In the genomic region with DNA sequence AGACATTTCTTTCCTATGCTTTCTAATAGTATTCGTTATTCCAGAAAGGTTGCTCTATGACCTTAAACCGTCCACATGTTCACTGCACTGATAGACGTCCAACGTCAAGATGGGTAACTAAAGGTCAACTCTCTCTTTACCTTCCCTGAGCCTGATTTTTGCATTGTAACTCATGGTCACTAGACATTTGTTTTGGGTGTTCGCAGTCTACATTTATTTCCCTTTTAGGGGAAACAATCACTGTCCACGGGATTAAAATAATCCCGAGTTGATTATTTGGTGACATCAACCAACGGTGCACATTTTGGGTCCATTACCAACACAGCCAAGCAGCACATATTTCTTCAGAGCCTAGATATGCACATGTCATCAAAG, we compare ENCODE assay signal across 8 cellular contexts. TPM values are rescaled to one million over a fixed set of nuclear protein-coding genes. Genes with fewer than 3 reads are reported as not detected.
DNase-seq lines count a peak whose midpoint lies in the region; ATAC-seq, FAIRE-seq and TF ChIP-seq lines count a peak whose summit lies in the region.

No MANE protein-coding gene starts in this region.

- H3K36me3 Mint-ChIP-seq in CD4-positive, alpha-beta T cell (ENCODE audit: low read depth): peaks cover 7% of the 10 kb centered on the region

- H3K79me2 ChIP-seq in GM12878 (ENCODE audit: control insufficient read depth, insufficient read depth, low read length): peaks cover 37% of the 10 kb centered on the region

- H4K20me1 ChIP-seq in GM12878 (ENCODE audit: control insufficient read depth, insufficient read depth): no peaks in the 10 kb centered on the region

- TF ChIP-seq CTCF in CD4-positive, alpha-beta T cell (IDR thresholded peaks at IDR 0.05): no peak
- no peak for TF ChIP-seq CTCF in GM12878 (IDR thresholded peaks at IDR 0.05 in 2 of 3, conservative IDR thresholded peaks at IDR 0.05 in 1 of 3; ENCODE audit: control insufficient read depth in 2 of 3, extremely low read depth in 1 of 3, insufficient read depth in 1 of 3, low read depth in 3 of 3, low read length in 3 of 3)
- TF ChIP-seq CTCF in lower lobe of right lung (IDR thresholded peaks at IDR 0.05): no peak
- no peak for TF ChIP-seq CTCF in vagina (IDR thresholded peaks at IDR 0.05)

- under 1% methylated on average over 8 of the region's 8 CpGs for WGBS in GM12878 (ENCODE audit: insufficient coverage, insufficient replicate concordance, low lambda C conversion rate, missing lambda C conversion rate)

- H3K27me3 Mint-ChIP-seq in CD4-positive, alpha-beta T cell: no peaks in the 10 kb centered on the region

- H3K27ac ChIP-seq in CD4-positive, alpha-beta T cell (ENCODE audit: low read depth, low read length): peak overlapping the region; percentile 81
- H3K27ac ChIP-seq in GM12878 (ENCODE audit: control insufficient read depth, insufficient read depth): peak overlapping the region; percentile 13
- peak overlapping the region; percentile 88 for H3K27ac ChIP-seq in lower lobe of right lung
- H3K27ac ChIP-seq in vagina: peak overlapping the region; percentile 91

- DNase-seq in CD4-positive, alpha-beta T cell: no peak
- DNase-seq in GM12878 (ENCODE audit: low read depth, low spot score) (no peak), lower lobe of right lung (no peak), vagina (ENCODE audit: extremely low spot score in 2 of 2) (no peak), germinal center (ENCODE audit: low spot score) (no peak)

- H3K4me1 ChIP-seq in GM12878 (ENCODE audit: control insufficient read depth, insufficient read depth, low read length): peaks cover 12% of the 10 kb centered on the region
- H3K4me1 ChIP-seq in lower lobe of right lung: peaks cover 51% of the 10 kb centered on the region
- H3K4me1 ChIP-seq in vagina: peaks cover 52% of the 10 kb centered on the region

- CTCF ChIA-PET in CD4-positive, alpha-beta T cell (lab: Charles Lee): no interaction called here
- CTCF ChIA-PET in GM12878 (lab: Yijun Ruan, JAX): no interaction called here

- peak overlapping the region; percentile 78 for H3K4me2 ChIP-seq in GM12878 (ENCODE audit: control insufficient read depth, insufficient read depth)

- no peak for FAIRE-seq in GM12878 (lab: Jason Lieb, UNC)

- no peaks in the 10 kb centered on the region for H3K9me3 ChIP-seq in CD4-positive, alpha-beta T cell (ENCODE audit: control insufficient read depth, low read length)
- no peaks in the 10 kb centered on the region for H3K9me3 ChIP-seq in GM12878 (replicated peaks; ENCODE audit: control insufficient read depth, insufficient read depth, low read length)
- H3K9me3 ChIP-seq in lower lobe of right lung: no peaks in the 10 kb centered on the region
- no peaks in the 10 kb centered on the region for H3K9me3 ChIP-seq in vagina

- peaks cover 83% of the 10 kb centered on the region for H3K4me1 Mint-ChIP-seq in CD4-positive, alpha-beta T cell (ENCODE audit: low read depth)

- no TSS peak for BruUV-seq in GM12878 (replicated peaks; lab: Mats Ljungman, UMichigan)

- H3K27ac Mint-ChIP-seq in CD4-positive, alpha-beta T cell: peak overlapping the region; percentile 88

- peak overlapping the region; percentile 93 for H2AFZ ChIP-seq in GM12878 (ENCODE audit: control insufficient read depth, low read depth, low read length)

- H3K27me3 ChIP-seq in CD4-positive, alpha-beta T cell (ENCODE audit: control insufficient read depth, insufficient read depth, low read length): no peaks in the 10 kb centered on the region
- no peaks in the 10 kb centered on the region for H3K27me3 ChIP-seq in GM12878 (replicated peaks in 1 of 2; ENCODE audit: control insufficient read depth in 2 of 2, insufficient read depth in 2 of 2, low read length in 1 of 2)
- no peaks in the 10 kb centered on the region for H3K27me3 ChIP-seq in lower lobe of right lung (ENCODE audit: low read depth)
- H3K27me3 ChIP-seq in vagina: no peaks in the 10 kb centered on the region

- intact Hi-C loops in CD4-positive, alpha-beta T cell (cut with DNase I, micrococcal nuclease): loop anchor here (2.0 to 5.0 kb wide), 5 partner anchors 56 to 662 kb away; partner anchors contain the start of genes CYP2U1 (in 1 of the 2), OSTC (in 1 of the 2) and PAPSS1 (in 1 of the 2)
- intact Hi-C loops in GM12878 (cut with micrococcal nuclease; ENCODE audit: unreplicated experiment) (no loop called here), lower lobe of right lung (cut with DNase I) (no loop called here), vagina (cut with DNase I) (no loop called here)

- RAD21 ChIA-PET in GM12878 (lab: Charles Lee; ENCODE audit: unreplicated experiment): no interaction called here

- H3K9me3 Mint-ChIP-seq in CD4-positive, alpha-beta T cell: no peaks in the 10 kb centered on the region

- no peak for TF ChIP-seq RAD21 in GM12878 (IDR thresholded peaks at IDR 0.05; ENCODE audit: insufficient read depth, low read depth, low read length)

- no peak for TF ChIP-seq EP300 in GM12878 (IDR thresholded peaks at IDR 0.05; ENCODE audit: borderline replicate concordance in 1 of 2, control insufficient read depth in 1 of 2, low read depth in 2 of 2, low read length in 2 of 2)

- peak overlapping the region; percentile 92 for H3K4me3 Mint-ChIP-seq in CD4-positive, alpha-beta T cell

- peak overlapping the region; percentile 9 for H3K9ac ChIP-seq in GM12878 (ENCODE audit: control insufficient read depth, insufficient read depth, low read length)

- SMC1A ChIA-PET in GM12878 (lab: Charles Lee; ENCODE audit: uncharacterized antibody, unreplicated experiment): interaction anchor here (1.6 kb wide), 1 partner anchor 583 kb away, joined by 3 read pairs; no protein-coding TSS in a partner anchor

- POLR2A ChIA-PET in CD4-positive, alpha-beta T cell (lab: Charles Lee): interaction anchor here (1.6 to 2.0 kb wide), 3 partner anchors 10 to 661 kb away, joined by 4 to 15 read pairs (median 8); partner anchors contain the start of genes CYP2U1 and OSTC
- POLR2A ChIA-PET in GM12878 (lab: Charles Lee): interaction anchor here (1.1 to 1.4 kb wide), 2 partner anchors 10 to 631 kb away, joined by 3 to 4 read pairs; no protein-coding TSS in a partner anchor

- in situ Hi-C loops in GM12878 (cut with MboI): no loop called here

- ATAC-seq in CD4-positive, alpha-beta T cell (ENCODE audit: poor library complexity): peak; percentile 24
- ATAC-seq in HG03064 (IDR thresholded peaks at IDR 0.05; ENCODE audit: low read depth, unreplicated experiment) (peak; percentile 4), GM12878 (no peak), lower lobe of right lung (peak in 1 of 2 donors; percentile 2), HG02970 (IDR thresholded peaks at IDR 0.05; ENCODE audit: low FRiP score, unreplicated experiment) (no peak), GM21529 (IDR thresholded peaks at IDR 0.05; ENCODE audit: unreplicated experiment) (no peak)

- peak overlapping the region; percentile 74 for H3K4me3 ChIP-seq in GM12878
- H3K4me3 ChIP-seq in lower lobe of right lung: peak overlapping the region; percentile 84
- peak overlapping the region; percentile 91 to 92 for H3K4me3 ChIP-seq in vagina

- H3K36me3 ChIP-seq in GM12878 (ENCODE audit: control insufficient read depth in 2 of 2, insufficient read depth in 2 of 2, low read length in 1 of 2) (no peaks in the 10 kb centered on the region), lower lobe of right lung (no peaks in the 10 kb centered on the region), vagina (no peaks in the 10 kb centered on the region)

- no peak for TF ChIP-seq POLR2A in GM12878 (IDR thresholded peaks at IDR 0.05; ENCODE audit: low read depth, low read length)
- TF ChIP-seq POLR2A in vagina (IDR thresholded peaks at IDR 0.05): no peak

TF ChIP-seq in GM12878, 131 proteins besides CTCF, POLR2A, EP300 and RAD21 (continues in another document):
- no peak for TF ChIP-seq RBBP5 (conservative IDR thresholded peaks at IDR 0.05)

RNA-seq across cellular contexts. Expression of gene HADH, which starts 0.5 kb away (rescaled TPM):
- 10 to 100 TPM; 16.1 to 16.3 TPM for total RNA-seq in CD4-positive, alpha-beta T cell
- total RNA-seq in GM12878 (2013; cell fraction: nucleolus; rRNA removed): 55.8 and 63.5 TPM in 2 replicates
- 20.3 TPM in 2 replicates for total RNA-seq in GM12878 (2014; rRNA removed)
- total RNA-seq in GM12878 (2014; rRNA removed; fragmentation: Illumina TruSeq; extraction: Trizol): 30.5 and 32.5 TPM in 2 replicates
- total RNA-seq in GM12878 (2021): 52.2 and 55.4 TPM in 2 replicates
- 35.4 TPM for polyA plus RNA-seq in GM12878 (2011; ENCODE audit: low read depth)
- polyA plus RNA-seq in GM12878 (2011; rRNA removed): 83.6 and 86.7 TPM in 2 replicates
- 78.0 and 88.7 TPM in 2 replicates for polyA plus RNA-seq in GM12878 (2011; cell fraction: cytosol; rRNA removed)
- polyA plus RNA-seq in GM12878 (2011; cell fraction: nucleus; rRNA removed): 88.0 and 93.0 TPM in 2 replicates
- polyA plus RNA-seq in GM12878 (2012): 39.2 and 49.9 TPM in 2 replicates
- 76.9 and 99.1 TPM in 2 replicates for polyA plus RNA-seq in GM12878 (2014; fragmentation: Illumina TruSeq; extraction: Trizol)
- 10 to 100 TPM; 76.3 to 97.9 TPM for polyA plus RNA-seq in GM12878 (2014; fragmentation: Nextera tagmentation; extraction: Ambion mirVana)
- polyA plus RNA-seq in GM12878 (2014; rRNA removed): 39.4 and 46.5 TPM in 2 replicates
- polyA plus RNA-seq in GM12878 (2016; fragmentation: Nextera tagmentation; extraction: Ambion mirVana): 10 to 100 TPM; 86.0 to 87.1 TPM
- polyA minus RNA-seq in GM12878 (2011; rRNA and poly(A)+ RNA removed): 59.7 and 59.8 TPM in 2 replicates
- 30.3 and 37.3 TPM in 2 replicates for polyA minus RNA-seq in GM12878 (2011; cell fraction: cytosol; rRNA and poly(A)+ RNA removed)
- polyA minus RNA-seq in GM12878 (2011; cell fraction: nucleus; rRNA and poly(A)+ RNA removed): 23.9 and 31.3 TPM in 2 replicates
- 48.2 TPM for total RNA-seq in lower lobe of right lung
- total RNA-seq in vagina: 30.9 TPM

RNA-seq across cellular contexts. Expression of gene CYP2U1, which starts 57.8 kb away (rescaled TPM):
- 1 to 10 TPM; 2.9 to 4.0 TPM for total RNA-seq in CD4-positive, alpha-beta T cell
- total RNA-seq in GM12878 (2013; cell fraction: nucleolus; rRNA removed): 0.15 TPM in 1 of 2 replicates, not detected in the other
- 3.4 and 3.9 TPM in 2 replicates for total RNA-seq in GM12878 (2014; rRNA removed)
- total RNA-seq in GM12878 (2014; rRNA removed; fragmentation: Illumina TruSeq; extraction: Trizol): 3.2 and 3.6 TPM in 2 replicates
- 3.1 and 3.2 TPM in 2 replicates for total RNA-seq in GM12878 (2021)
- 0.98 TPM for polyA plus RNA-seq in GM12878 (2011; ENCODE audit: low read depth)
- 0.35 and 0.41 TPM in 2 replicates for polyA plus RNA-seq in GM12878 (2011; rRNA removed)
- 0.09 and 0.15 TPM in 2 replicates for polyA plus RNA-seq in GM12878 (2011; cell fraction: cytosol; rRNA removed)
- polyA plus RNA-seq in GM12878 (2011; cell fraction: nucleus; rRNA removed): 0.31 and 0.34 TPM in 2 replicates
- 1.2 and 1.9 TPM in 2 replicates for polyA plus RNA-seq in GM12878 (2012)
- 2.8 and 3.8 TPM in 2 replicates for polyA plus RNA-seq in GM12878 (2014; fragmentation: Illumina TruSeq; extraction: Trizol)
- polyA plus RNA-seq in GM12878 (2014; fragmentation: Nextera tagmentation; extraction: Ambion mirVana): 1 to 10 TPM; 1.3 to 1.4 TPM
- polyA plus RNA-seq in GM12878 (2014; rRNA removed): 1.7 and 2.4 TPM in 2 replicates
- 1 to 10 TPM; 3.0 to 3.2 TPM for polyA plus RNA-seq in GM12878 (2016; fragmentation: Nextera tagmentation; extraction: Ambion mirVana)
- 0.15 and 0.29 TPM in 2 replicates for polyA minus RNA-seq in GM12878 (2011; rRNA and poly(A)+ RNA removed)
- polyA minus RNA-seq in GM12878 (2011; cell fraction: cytosol; rRNA and poly(A)+ RNA removed): not detected in 2 replicates
- 0.36 and 0.57 TPM in 2 replicates for polyA minus RNA-seq in GM12878 (2011; cell fraction: nucleus; rRNA and poly(A)+ RNA removed)
- 11.0 TPM for total RNA-seq in lower lobe of right lung
- total RNA-seq in vagina: 19.6 TPM

Comparison
In these comparisons a context has a peak if more than half of its experiments do, and no peak if none do; other contexts are left out.
1. ATAC-seq: peak in CD4-positive, alpha-beta T cell (single experiment) and HG03064 (single experiment); none in GM12878 (single experiment), HG02970 (single experiment) and GM21529 (single experiment).
2. H3K27ac ChIP-seq: peak in every context shown above with its lines; median percentile 91 in vagina; 88 in lower lobe of right lung; 81 in CD4-positive, alpha-beta T cell; 13 in GM12878.
3. intact Hi-C loops: an anchor here in CD4-positive, alpha-beta T cell (2.0 to 5.0 kb wide); none called in GM12878, lower lobe of right lung and vagina.
4. Peak in every context shown above with its lines, with median percentiles within 50 percentile points of each other: H3K4me3 ChIP-seq.